Comparison of ENCODE assay signal across 28 cellular contexts in genomic region chr11:106456651-106457050, GRCh38.
DNase-seq lines count a peak whose midpoint lies in the region; ATAC-seq and TF ChIP-seq lines count a peak whose summit lies in the region.
"Had no signal": no experiment of that assay in that cellular context is flagged by ENCODE, and none has a peak within 500 bp of the region (broad histone marks: within the 10 kb centered on the region; RNA-seq: fewer than 3 reads in every experiment).

No MANE protein-coding gene starts in this region.

- H3K4me3 ChIP-seq in fibroblast of the aortic adventitia (ENCODE audit: low read depth, low read length) = no peak overlapping the region
- H3K4me3 ChIP-seq: HAP-1, lung, uterus had no signal

- no peak overlapping the region for H3K4me3 Mint-ChIP-seq in stimulated activated memory B cell treated with anti-CD40 and anti-IgM and Interleukin-4, amounts not matched to agents 10 μg/mL and 1 μg/mL and 100 μg/mL, for 72 hours
- H3K4me3 Mint-ChIP-seq: activated CD4-positive, alpha-beta T cell treated with anti-CD3 and anti-CD28 coated beads, Interleukin-2, amount 10 ng/mL, durations not matched to agents 24 days and 14 days; activated naive CD8-positive, alpha-beta T cell treated with anti-CD3 and anti-CD28 coated beads, Interleukin-2, amount 10 ng/mL, durations not matched to agents 7 days and 5 days; activated T-cell treated with anti-CD3 and anti-CD28 coated beads, Interleukin-2, amount 50 U/mL, for 24 hours; CD4-positive, alpha-beta T cell; nephron progenitor cell; stimulated activated naive B cell treated with anti-CD40 and anti-IgM and Interleukin-4, amounts not matched to agents 10 μg/mL and 1 μg/mL and 100 μg/mL, for 72 hours had no signal

- no peaks in the 10 kb centered on the region for H3K36me3 Mint-ChIP-seq in stimulated activated memory B cell treated with anti-CD40 and anti-IgM and Interleukin-4, amounts not matched to agents 10 μg/mL and 1 μg/mL and 100 μg/mL, for 72 hours
- H3K36me3 Mint-ChIP-seq: activated naive CD8-positive, alpha-beta T cell treated with anti-CD3 and anti-CD28 coated beads, Interleukin-2, amount 10 ng/mL, durations not matched to agents 7 days and 5 days; stimulated activated naive B cell treated with anti-CD40 and anti-IgM and Interleukin-4, amounts not matched to agents 10 μg/mL and 1 μg/mL and 100 μg/mL, for 72 hours had no signal

- no peak overlapping the region for H3K27ac Mint-ChIP-seq in stimulated activated memory B cell treated with anti-CD40 and anti-IgM and Interleukin-4, amounts not matched to agents 10 μg/mL and 1 μg/mL and 100 μg/mL, for 72 hours
- H3K27ac Mint-ChIP-seq: activated CD4-positive, alpha-beta T cell treated with anti-CD3 and anti-CD28 coated beads, Interleukin-2, amount 10 ng/mL, durations not matched to agents 24 days and 14 days; activated naive CD8-positive, alpha-beta T cell treated with anti-CD3 and anti-CD28 coated beads, Interleukin-2, amount 10 ng/mL, durations not matched to agents 7 days and 5 days; activated T-cell treated with anti-CD3 and anti-CD28 coated beads, Interleukin-2, amount 50 U/mL, for 24 hours; CD4-positive, alpha-beta T cell; nephron progenitor cell; progenitor cell of endocrine pancreas; stimulated activated naive B cell treated with anti-CD40 and anti-IgM and Interleukin-4, amounts not matched to agents 10 μg/mL and 1 μg/mL and 100 μg/mL, for 72 hours had no signal

- TF ChIP-seq CTCF in fibroblast of the aortic adventitia (IDR thresholded peaks at IDR 0.05; ENCODE audit: insufficient read depth, low read length) (no peak), GM10266 (IDR thresholded peaks at IDR 0.05; ENCODE audit: control insufficient read depth, insufficient read depth, low read depth, missing control alignments) (no peak)

- DNase-seq in HT1080 (ENCODE audit: low read depth) (peak; percentile 28), RPMI7951 (ENCODE audit: low read depth) (peak; percentile 33), fibroblast of the aortic adventitia (ENCODE audit: low read depth) (peak; percentile 48), posterior cingulate gyrus (peak in 7 of 10 donors; percentile 35 to 91 (median 57)), GM10266 (ENCODE audit: extremely low spot score) (no peak), NCI-H526 (lab: John Stamatoyannopoulos, UW) (no peak)
- DNase-seq: activated CD4-positive, alpha-beta T cell treated with anti-CD3 and anti-CD28 coated beads, Interleukin-2, amount 10 ng/mL, durations not matched to agents 24 days and 14 days; activated gamma-delta T cell; activated naive CD8-positive, alpha-beta T cell treated with anti-CD3 and anti-CD28 coated beads, Interleukin-2, amount 10 ng/mL, durations not matched to agents 7 days and 5 days; activated T-cell treated with anti-CD3 and anti-CD28 coated beads, Interleukin-2, amount 50 U/mL, for 24 hours; CD4-positive, alpha-beta T cell; glutamatergic neuron; KBM-7; MM.1S; NCI-H1436 treated with DMSO at 0.1 percent for 48 hours; NCI-H2107; nephron progenitor cell; NK-92 treated with Interleukin-12 subunit alpha and Interleukin-12 subunit beta, amount 100 ng/mL, for 24 hours; stimulated activated CD4-positive, alpha-beta T cell treated with anti-CD3 and anti-CD28 coated beads, Interleukin-4, amount 100 ng/mL, for 4 hours; stimulated activated naive B cell treated with anti-CD40 and anti-IgM and Interleukin-4, amounts not matched to agents 10 μg/mL and 1 μg/mL and 100 μg/mL, for 72 hours; SW 1271; T-helper 9 cell; uterus had no signal

- intact Hi-C loops in posterior cingulate gyrus (cut with DNase I) = no loop called here

- no peak for ATAC-seq in stimulated activated memory B cell treated with anti-CD40 and anti-IgM and Interleukin-4, amounts not matched to agents 10 μg/mL and 1 μg/mL and 100 μg/mL, for 72 hours
- ATAC-seq: sciatic nerve; stimulated activated naive B cell treated with anti-CD40 and anti-IgM and Interleukin-4, amounts not matched to agents 10 μg/mL and 1 μg/mL and 100 μg/mL, for 72 hours had no signal

- peaks cover 3% of the 10 kb centered on the region for H3K9me3 Mint-ChIP-seq in stimulated activated memory B cell treated with anti-CD40 and anti-IgM and Interleukin-4, amounts not matched to agents 10 μg/mL and 1 μg/mL and 100 μg/mL, for 72 hours
- H3K9me3 Mint-ChIP-seq: activated CD4-positive, alpha-beta T cell treated with anti-CD3 and anti-CD28 coated beads, Interleukin-2, amount 10 ng/mL, durations not matched to agents 24 days and 14 days had no signal

- no peaks in the 10 kb centered on the region for H3K4me1 Mint-ChIP-seq in stimulated activated memory B cell treated with anti-CD40 and anti-IgM and Interleukin-4, amounts not matched to agents 10 μg/mL and 1 μg/mL and 100 μg/mL, for 72 hours
- H3K4me1 Mint-ChIP-seq: activated CD4-positive, alpha-beta T cell treated with anti-CD3 and anti-CD28 coated beads, Interleukin-2, amount 10 ng/mL, durations not matched to agents 24 days and 14 days; activated naive CD8-positive, alpha-beta T cell treated with anti-CD3 and anti-CD28 coated beads, Interleukin-2, amount 10 ng/mL, durations not matched to agents 7 days and 5 days; stimulated activated naive B cell treated with anti-CD40 and anti-IgM and Interleukin-4, amounts not matched to agents 10 μg/mL and 1 μg/mL and 100 μg/mL, for 72 hours had no signal

- no peaks in the 10 kb centered on the region for H3K27me3 Mint-ChIP-seq in stimulated activated memory B cell treated with anti-CD40 and anti-IgM and Interleukin-4, amounts not matched to agents 10 μg/mL and 1 μg/mL and 100 μg/mL, for 72 hours
- H3K27me3 Mint-ChIP-seq: activated CD4-positive, alpha-beta T cell treated with anti-CD3 and anti-CD28 coated beads, Interleukin-2, amount 10 ng/mL, durations not matched to agents 24 days and 14 days; activated naive CD8-positive, alpha-beta T cell treated with anti-CD3 and anti-CD28 coated beads, Interleukin-2, amount 10 ng/mL, durations not matched to agents 7 days and 5 days; activated T-cell treated with anti-CD3 and anti-CD28 coated beads, Interleukin-2, amount 50 U/mL, for 24 hours; CD4-positive, alpha-beta T cell; progenitor cell of endocrine pancreas; stimulated activated naive B cell treated with anti-CD40 and anti-IgM and Interleukin-4, amounts not matched to agents 10 μg/mL and 1 μg/mL and 100 μg/mL, for 72 hours had no signal

Comparison
In these comparisons a context has a peak if more than half of its experiments do, and no peak if none do; other contexts are left out.
1. DNase-seq: peak in HT1080 (single experiment), RPMI7951 (single experiment), fibroblast of the aortic adventitia (single experiment) and posterior cingulate gyrus (7 of 10); none in GM10266 (single experiment) and NCI-H526 (0 of 2).